ENCODE assay signal across 8 cellular contexts in the genomic region with DNA sequence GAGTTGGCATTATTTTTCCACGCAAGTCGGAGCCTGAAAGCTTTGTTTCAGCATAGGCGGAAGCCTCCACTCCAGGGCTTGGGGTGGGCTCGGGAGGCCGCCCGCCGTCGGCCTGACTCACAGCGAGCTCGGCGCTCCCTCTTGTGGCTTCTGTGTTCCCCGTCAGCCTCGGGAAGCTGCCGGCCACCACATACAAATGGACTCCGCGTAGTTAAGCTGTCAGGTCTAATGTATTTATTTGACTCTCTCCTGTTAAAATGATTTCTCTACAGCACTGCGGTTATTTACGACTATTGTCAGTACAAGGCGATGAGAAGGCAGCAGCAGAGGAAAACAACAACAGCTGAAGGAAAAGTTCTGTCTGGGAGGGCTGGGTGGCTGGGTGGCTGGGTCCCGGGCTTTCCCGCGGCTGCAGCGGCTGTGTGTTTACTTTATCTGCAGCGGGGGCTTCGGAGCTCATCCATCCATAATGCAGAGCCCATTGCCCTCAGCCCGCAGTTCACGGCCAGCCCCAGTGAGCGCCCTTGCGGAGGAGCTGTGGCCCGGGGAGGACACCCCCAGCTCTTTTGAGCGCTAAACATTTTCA.
DNase-seq lines count a peak whose midpoint lies in the region; ATAC-seq, FAIRE-seq and TF ChIP-seq lines count a peak whose summit lies in the region.

No MANE protein-coding gene starts in this region.

- POLR2A ChIA-PET in MCF 10A (lab: Yijun Ruan, JAX), result interaction anchor here (0.8 to 3.1 kb wide), 14 partner anchors 22 to 964 kb away, joined by 3 to 21 read pairs (median 6); a partner anchor contains a TSS

- no TSS peak for BruUV-seq in MCF 10A (replicated peaks; lab: Mats Ljungman, UMichigan)

- DNase-seq in NCI-H524 (lab: John Stamatoyannopoulos, UW) (peak; percentile 29 to 72), MCF 10A (ENCODE audit: unreplicated experiment) (peak; percentile 83), inferior parietal cortex (ENCODE audit: extremely low spot score) (peak; percentile 74), small intestine (peak; percentile 16)

- no peak overlapping the region for H3K4me3 ChIP-seq in small intestine (ENCODE audit: low read depth in 1 of 2, low read length in 2 of 2)

- peaks cover 6% of the 10 kb centered on the region for H3K27me3 Mint-ChIP-seq in MCF 10A (ENCODE audit: insufficient read depth, unreplicated experiment)

- no peaks in the 10 kb centered on the region for H3K9me3 ChIP-seq in small intestine (ENCODE audit: control insufficient read depth, low read depth)

- no peak overlapping the region for H3K27ac Mint-ChIP-seq in MCF 10A (ENCODE audit: low read depth, unreplicated experiment)

- no peaks in the 10 kb centered on the region for H3K36me3 Mint-ChIP-seq in MCF 10A (ENCODE audit: insufficient read depth, unreplicated experiment)

- no peaks in the 10 kb centered on the region for H3K36me3 ChIP-seq in small intestine (ENCODE audit: control insufficient read depth in 2 of 2, insufficient read depth in 2 of 2, low read length in 2 of 2)

- intact Hi-C loops in MCF 10A (cut with micrococcal nuclease), result loop anchor here (1.0 kb wide), 3 partner anchors 228 to 963 kb away; a partner anchor contains a TSS

- no peak for FAIRE-seq in small intestine (lab: Jason Lieb, UNC)

- no peaks in the 10 kb centered on the region for H3K9me3 Mint-ChIP-seq in MCF 10A (ENCODE audit: unreplicated experiment)

- peak overlapping the region; percentile 62 for H3K4me3 Mint-ChIP-seq in MCF 10A (ENCODE audit: unreplicated experiment)

- H3K4me1 ChIP-seq in small intestine (ENCODE audit: control insufficient read depth in 2 of 2, insufficient read depth in 1 of 2, low read depth in 1 of 2, low read length in 1 of 2), result no peaks in the 10 kb centered on the region

- H3K27ac ChIP-seq in C4-2B (no peak overlapping the region), small intestine (ENCODE audit: low read depth in 1 of 2, low read length in 1 of 2) (no peak overlapping the region)

- peaks cover 3 to 9% of the 10 kb centered on the region in 2 donors for H3K27me3 ChIP-seq in small intestine (ENCODE audit: control insufficient read depth in 2 of 2, insufficient read depth in 2 of 2, low read length in 2 of 2)

- ATAC-seq in GM19043 (IDR thresholded peaks at IDR 0.05; ENCODE audit: low read depth, unreplicated experiment) (peak; percentile 70), HG03439 (IDR thresholded peaks at IDR 0.05; ENCODE audit: unreplicated experiment) (peak; percentile 78), HG03196 (IDR thresholded peaks at IDR 0.05; ENCODE audit: unreplicated experiment) (no peak)

- no peaks in the 10 kb centered on the region for H3K4me1 Mint-ChIP-seq in MCF 10A (ENCODE audit: insufficient read depth, unreplicated experiment)

- peak; percentile 79 for TF ChIP-seq CTCF in C4-2B (conservative IDR thresholded peaks at IDR 0.05)
- TF ChIP-seq CTCF in MCF 10A (IDR thresholded peaks at IDR 0.05; ENCODE audit: unreplicated experiment), result peak; percentile 98

- 3 to 9% (median 4%) methylated on average over 31 of the region's 31 CpGs for WGBS in small intestine, 3 donors

- CTCF ChIA-PET in MCF 10A (lab: Yijun Ruan, JAX), result interaction anchor here (0.6 to 16.8 kb wide), 170 partner anchors 9 to 1799 kb away, joined by 3 to 387 read pairs (median 5); a partner anchor contains a TSS

Comparison
In these comparisons a context has a peak if more than half of its experiments do, and no peak if none do; other contexts are left out.
1. DNase-seq: peak in every context shown above with its lines; median percentile 83 in MCF 10A; 74 in inferior parietal cortex; 50 in NCI-H524; 16 in small intestine.